Comparison of ENCODE assay signal across 10 cellular contexts in genomic region chr15:55197719-55198118, GRCh38. TPM values are rescaled to one million over a fixed set of nuclear protein-coding genes. Genes with fewer than 3 reads are reported as not detected.
A peak's percentile ranks its signal among the peaks of the same experiment; 100 is the strongest.
DNase-seq lines count a peak whose midpoint lies in the region; ATAC-seq, FAIRE-seq and TF ChIP-seq lines count a peak whose summit lies in the region.
"Had no signal": no experiment of that assay in that cellular context is flagged by ENCODE, and none has a peak within 500 bp of the region (broad histone marks: within the 10 kb centered on the region; RNA-seq: fewer than 3 reads in every experiment).

No MANE protein-coding gene starts in this region.

- WGBS in neuronal stem cell (ENCODE audit: extremely low coverage in 2 of 2, insufficient read length in 2 of 2, insufficient replicate concordance in 1 of 2), 2 donors, result no CpG with 5 or more reads among the region's 4 CpGs

- H2BK5ac ChIP-seq in neuronal stem cell (ENCODE audit: low read length), result no peak overlapping the region

- peak overlapping the region; percentile 80 for H3K9ac ChIP-seq in MM.1S (ENCODE audit: low read length)
- peak overlapping the region; percentile 67 for H3K9ac ChIP-seq in endothelial cell of umbilical vein (replicated peaks; ENCODE audit: extremely low read depth, insufficient read depth, low read length)
- no peak overlapping the region for H3K9ac ChIP-seq in neuronal stem cell (ENCODE audit: low read depth, low read length, poor library complexity)

- no peak overlapping the region for H2BK120ac ChIP-seq in neuronal stem cell (ENCODE audit: low read depth, low read length)

- peak overlapping the region; percentile 97 for H3K4me2 ChIP-seq in MM.1S (ENCODE audit: low read depth, low read length)
- peak overlapping the region; percentile 80 for H3K4me2 ChIP-seq in endothelial cell of umbilical vein (ENCODE audit: insufficient read depth, low read length)
- peak overlapping the region; percentile 61 for H3K4me2 ChIP-seq in neuronal stem cell (ENCODE audit: insufficient read depth, low read length, poor library complexity, severe bottlenecking)

- H3K27me3 ChIP-seq in MM.1S (replicated peaks; ENCODE audit: insufficient read depth, low read length) (no peaks in the 10 kb centered on the region), endothelial cell of umbilical vein (ENCODE audit: control insufficient read depth in 2 of 2, insufficient read depth in 2 of 2, low read length in 2 of 2) (no peaks in the 10 kb centered on the region), neuronal stem cell (ENCODE audit: control insufficient read depth in 3 of 3, insufficient read depth in 3 of 3, low read depth in 1 of 3, low read length in 3 of 3) (no peaks in the 10 kb centered on the region)

- no peaks in the 10 kb centered on the region; the same call in 1 of the 2 replicates for H3K36me3 ChIP-seq in MM.1S (replicated peaks; ENCODE audit: insufficient read depth, low read length)
- H3K36me3 ChIP-seq in endothelial cell of umbilical vein (ENCODE audit: control insufficient read depth in 2 of 2, extremely low read depth in 1 of 2, insufficient read depth in 2 of 2, low read length in 2 of 2), result no peaks in the 10 kb centered on the region
- H3K36me3 ChIP-seq in neuronal stem cell (replicated peaks in 1 of 2; ENCODE audit: control insufficient read depth in 2 of 2, insufficient read depth in 2 of 2, low read length in 2 of 2), result peaks cover 0 to 26% of the 10 kb centered on the region in 2 donors

- peaks cover 14% of the 10 kb centered on the region for H3F3A ChIP-seq in MM.1S (ENCODE audit: insufficient read depth, low read length)

- no peak overlapping the region for H2BK12ac ChIP-seq in neuronal stem cell (ENCODE audit: low read length)

- no peak overlapping the region for H2BK15ac ChIP-seq in neuronal stem cell (ENCODE audit: low read length)

- H3K79me2 ChIP-seq in MM.1S (ENCODE audit: low read length) (peaks cover 39% of the 10 kb centered on the region), endothelial cell of umbilical vein (ENCODE audit: control insufficient read depth, insufficient read depth, low read length) (peaks cover 39% of the 10 kb centered on the region)

- H3K23ac ChIP-seq in neuronal stem cell (ENCODE audit: low read depth, low read length, poor library complexity), result no peak overlapping the region

- H2AFZ ChIP-seq in MM.1S (ENCODE audit: low read length) (peak overlapping the region; percentile 89), endothelial cell of umbilical vein (ENCODE audit: low read depth, low read length) (peak overlapping the region; percentile 83), neuronal stem cell (ENCODE audit: low read length) (peak overlapping the region; percentile 83)

- intact Hi-C loops in endothelial cell of umbilical vein (cut with micrococcal nuclease), result loop anchor here (1.0 kb wide), 1 partner anchor 211 kb away; the partner anchor contains the start of genes CCPG1 and PIERCE2

- H4K20me1 ChIP-seq in MM.1S (ENCODE audit: insufficient read depth, low read length) (peaks cover 4% of the 10 kb centered on the region; the same call in 1 of the 2 replicates), endothelial cell of umbilical vein (replicated peaks; ENCODE audit: control insufficient read depth, extremely low read depth, insufficient read depth, low read length) (no peaks in the 10 kb centered on the region)

- FAIRE-seq in endothelial cell of umbilical vein (lab: Jason Lieb, UNC) (no peak), GM12891 (lab: Jason Lieb, UNC) (no peak)

- no peak for ATAC-seq in esophagus mucosa

- no peak overlapping the region for H2AK5ac ChIP-seq in neuronal stem cell (ENCODE audit: low read depth, low read length)

- H3K18ac ChIP-seq in neuronal stem cell (ENCODE audit: low read length), result no peak overlapping the region

- peaks cover 12% of the 10 kb centered on the region for H3K4me1 ChIP-seq in MM.1S (ENCODE audit: low read length)
- H3K4me1 ChIP-seq in endothelial cell of umbilical vein (ENCODE audit: control insufficient read depth, extremely low read depth, insufficient read depth, low read length), result peaks cover 16% of the 10 kb centered on the region
- peaks cover 0 to 7% of the 10 kb centered on the region in 2 donors for H3K4me1 ChIP-seq in neuronal stem cell (ENCODE audit: control insufficient read depth in 2 of 2, insufficient read depth in 1 of 2, low read depth in 1 of 2, low read length in 2 of 2)

- no peaks in the 10 kb centered on the region for H3K9me1 ChIP-seq in endothelial cell of umbilical vein (replicated peaks; ENCODE audit: control insufficient read depth, extremely low read depth, insufficient read depth, low read length)

- H3K4ac ChIP-seq in neuronal stem cell (ENCODE audit: low read length), result no peak overlapping the region

- H3K79me1 ChIP-seq in neuronal stem cell (ENCODE audit: low read depth, low read length), result no peaks in the 10 kb centered on the region

- no peak overlapping the region for H4K91ac ChIP-seq in neuronal stem cell (ENCODE audit: low read depth, low read length, poor library complexity)

- dilution Hi-C loops in endothelial cell of umbilical vein (cut with MboI; ENCODE audit: extremely low pct_ligation_motif_present, low sequenced_read_pairs), result no loop called here

- no peak for DNase-seq in AG10803 (ENCODE audit: low read depth)
- no peak for DNase-seq in MM.1S
- no peak for DNase-seq in endothelial cell of umbilical vein (ENCODE audit: low read depth, low spot score)
- no peak for DNase-seq in neuronal stem cell (ENCODE audit: low spot score)
- DNase-seq in GM12891 (ENCODE audit: insufficient read length, low spot score), result no peak
- no peak for DNase-seq in NCI-H1048 (lab: John Stamatoyannopoulos, UW)
- no peak for DNase-seq in NCI-H2029 (lab: John Stamatoyannopoulos, UW)
- DNase-seq: activated naive CD4-positive, alpha-beta T cell; DMS153 had no signal

- no peaks in the 10 kb centered on the region for H3K9me2 ChIP-seq in MM.1S (replicated peaks; ENCODE audit: insufficient read depth, low read length)

- H3K27ac ChIP-seq in MM.1S (ENCODE audit: low read length), result peak overlapping the region; percentile 83; the same call in 1 of the 2 replicates
- H3K27ac ChIP-seq in endothelial cell of umbilical vein (ENCODE audit: insufficient read depth, low read depth, low read length), result no peak overlapping the region
- no peak overlapping the region for H3K27ac ChIP-seq in neuronal stem cell (replicated peaks; ENCODE audit: low read length)

- H3K4me3 ChIP-seq in AG10803 (ENCODE audit: low read length) (peak overlapping the region; percentile 92), MM.1S (ENCODE audit: low read length) (peak overlapping the region; percentile 79), endothelial cell of umbilical vein (replicated peaks in 1 of 3; ENCODE audit: insufficient read depth in 1 of 3, low read depth in 1 of 3, low read length in 3 of 3) (peak overlapping the region; percentile 23 to 97 (median 97)), neuronal stem cell (ENCODE audit: low read length in 2 of 2) (peak overlapping the region in 1 of 2 donors; percentile 68)

- TF ChIP-seq POLR2A in endothelial cell of umbilical vein (IDR thresholded peaks at IDR 0.05; ENCODE audit: low read depth, low read length), result no peak
- TF ChIP-seq POLR2A in GM12891 (IDR thresholded peaks at IDR 0.05; ENCODE audit: low read depth, low read length), result no peak

- BruUV-seq in endothelial cell of umbilical vein (replicated peaks; lab: Mats Ljungman, UMichigan), result no TSS peak

- POLR2A ChIA-PET in endothelial cell of umbilical vein (lab: Charles Lee), result no interaction called here

- H3K9me3 ChIP-seq in MM.1S (replicated peaks; ENCODE audit: insufficient read depth, low read length) (no peaks in the 10 kb centered on the region), endothelial cell of umbilical vein (replicated peaks; ENCODE audit: control insufficient read depth, insufficient read depth, low read length) (no peaks in the 10 kb centered on the region), neuronal stem cell (replicated peaks in 1 of 2; ENCODE audit: control insufficient read depth in 2 of 2, insufficient read depth in 1 of 2, low read depth in 1 of 2, low read length in 2 of 2) (peaks cover 0 to 8% of the 10 kb centered on the region in 2 donors)

- CTCF ChIA-PET in endothelial cell of umbilical vein (lab: Charles Lee), result interaction anchor here (1.3 to 2.4 kb wide), 7 partner anchors 10 to 242 kb away, joined by 3 to 12 read pairs (median 7); partner anchors contain the start of genes CCPG1 and PIERCE2

- no peak overlapping the region for H3K14ac ChIP-seq in neuronal stem cell (ENCODE audit: low read length)

- H4K8ac ChIP-seq in neuronal stem cell (ENCODE audit: low read depth, low read length), result no peak overlapping the region

- TF ChIP-seq CTCF in AG10803 (conservative IDR thresholded peaks at IDR 0.05; ENCODE audit: low read length), result no peak
- TF ChIP-seq CTCF in MM.1S (IDR thresholded peaks at IDR 0.05; ENCODE audit: low read length), result no peak
- no peak for TF ChIP-seq CTCF in endothelial cell of umbilical vein (IDR thresholded peaks at IDR 0.05; ENCODE audit: extremely low read depth in 1 of 2, insufficient read depth in 1 of 2, low read depth in 1 of 2, low read length in 2 of 2)

TF ChIP-seq in endothelial cell of umbilical vein, 7 proteins besides CTCF, POLR2A, EP300 and RAD21:
- TF ChIP-seq MYC (IDR thresholded peaks at IDR 0.05; ENCODE audit: low read depth, low read length), result no peak

TF ChIP-seq in GM12891, 5 proteins besides CTCF, POLR2A, EP300 and RAD21:
- no peak for TF ChIP-seq POU2F2 (IDR thresholded peaks at IDR 0.05; ENCODE audit: low read depth, low read length)
- TF ChIP-seq POLR2AphosphoS5 (IDR thresholded peaks at IDR 0.05; ENCODE audit: low read depth, low read length), result no peak
- no peak for TF ChIP-seq TAF1 (IDR thresholded peaks at IDR 0.05; ENCODE audit: low read depth, low read length)
- TF ChIP-seq SPI1 (IDR thresholded peaks at IDR 0.05; ENCODE audit: low read depth, low read length), result no peak
- TF ChIP-seq PAX5 (IDR thresholded peaks at IDR 0.05; ENCODE audit: insufficient read depth, low read length, severe bottlenecking), result no peak

RNA-seq across cellular contexts. Expression of gene RSL24D1, which starts 1.0 kb away (rescaled TPM):
- total RNA-seq in endothelial cell of umbilical vein, result 58.2 and 60.0 TPM in 2 replicates
- 12.4 and 18.4 TPM in 2 replicates for polyA plus RNA-seq in endothelial cell of umbilical vein
- 27.6 and 28.7 TPM in 2 replicates for polyA plus RNA-seq in endothelial cell of umbilical vein (2011; cell fraction: cytosol; rRNA removed)
- 14.1 and 17.7 TPM in 2 replicates for polyA plus RNA-seq in endothelial cell of umbilical vein (2011; cell fraction: nucleus; rRNA removed)
- polyA plus RNA-seq in endothelial cell of umbilical vein (2012), result 59.3 and 83.7 TPM in 2 replicates
- polyA minus RNA-seq in endothelial cell of umbilical vein, result 14.6 and 18.0 TPM in 2 replicates
- polyA minus RNA-seq in endothelial cell of umbilical vein (2011; cell fraction: cytosol; rRNA and poly(A)+ RNA removed), result 29.3 TPM
- 29.6 and 34.9 TPM in 2 replicates for polyA minus RNA-seq in endothelial cell of umbilical vein (2011; cell fraction: nucleus; rRNA and poly(A)+ RNA removed)
- polyA plus RNA-seq in neuronal stem cell (2013, experiment 1 of 2), result 97.7 TPM
- polyA plus RNA-seq in neuronal stem cell (2013, experiment 2 of 2), result 98.2 TPM
- polyA plus RNA-seq in GM12891 (2012; ENCODE audit: low read depth, missing spikeins), result 100 TPM
- total RNA-seq in esophagus mucosa, result 47.7 TPM
